8 cellular contexts compared by ENCODE assay signal in the genomic region with DNA sequence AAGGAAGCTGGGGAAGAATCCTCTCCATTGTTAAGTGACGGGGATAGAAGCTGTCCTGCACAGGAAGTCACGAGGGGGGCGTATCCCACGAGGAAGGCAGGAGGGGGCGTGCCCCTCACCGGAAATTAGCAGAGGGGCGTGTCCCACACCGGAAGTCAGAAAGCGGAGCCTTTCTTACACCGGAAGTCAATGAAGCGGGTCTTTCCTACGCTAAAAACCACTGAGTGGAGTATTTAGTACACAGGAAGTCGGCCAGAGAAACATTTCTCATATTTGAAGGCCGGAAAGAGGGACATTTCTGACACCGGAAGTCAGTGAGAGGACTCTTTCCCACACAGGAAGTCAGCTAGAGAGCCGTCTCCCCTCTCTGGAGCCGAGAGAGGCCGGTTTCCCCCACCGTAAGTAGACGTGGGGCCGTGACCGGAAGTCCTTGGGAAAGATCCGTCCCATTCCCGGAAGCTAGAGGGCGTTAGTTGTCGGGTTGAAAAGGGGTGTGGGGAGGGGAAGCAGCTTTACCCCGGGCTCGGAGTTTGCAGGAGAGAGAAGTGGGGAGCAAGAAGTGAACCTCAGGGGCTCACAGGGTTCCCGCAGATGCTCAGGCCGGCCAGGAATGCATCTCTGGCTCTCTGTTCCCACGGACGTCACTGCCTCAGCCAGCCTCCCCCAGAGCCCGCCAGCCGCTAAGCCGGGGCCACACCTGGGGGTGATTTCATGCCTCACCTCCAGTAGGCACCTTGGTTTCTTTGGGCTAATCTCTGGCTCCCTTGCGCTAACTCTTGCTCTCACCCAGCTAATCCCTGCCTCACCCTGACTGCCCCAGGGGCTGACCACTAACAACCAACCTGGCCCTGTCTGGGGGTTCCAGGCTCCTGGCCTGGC. TPM values are rescaled to one million over a fixed set of nuclear protein-coding genes. Genes with fewer than 3 reads are reported as not detected.
A peak's percentile ranks its signal among the peaks of the same experiment; 100 is the strongest.
DNase-seq lines count a peak whose midpoint lies in the region; ATAC-seq and TF ChIP-seq lines count a peak whose summit lies in the region.

No MANE protein-coding gene starts in this region.

- H3K4me3 ChIP-seq in DOHH2 (ENCODE audit: low read length), result peak overlapping the region; percentile 93
- H3K4me3 ChIP-seq in fibroblast of lung (replicated peaks in 1 of 4; ENCODE audit: control extremely low read depth in 1 of 4, insufficient read depth in 1 of 4, low read depth in 3 of 4, low read length in 4 of 4), result peak overlapping the region; percentile 73 to 95 (median 84)

- no peaks in the 10 kb centered on the region for H4K20me1 ChIP-seq in DOHH2 (ENCODE audit: control insufficient read depth, insufficient read depth, low read depth, low read length)
- H4K20me1 ChIP-seq in fibroblast of lung (ENCODE audit: control insufficient read depth, extremely low read depth, insufficient read depth, low read length), result no peaks in the 10 kb centered on the region

- H3K9me3 ChIP-seq in DOHH2 (ENCODE audit: control insufficient read depth, insufficient read depth, low read length) (no peaks in the 10 kb centered on the region), fibroblast of lung (ENCODE audit: control insufficient read depth, insufficient read depth, low read depth, low read length) (no peaks in the 10 kb centered on the region)

- no peaks in the 10 kb centered on the region for H3K9me3 Mint-ChIP-seq in activated T-helper 17 cell treated with anti-CD3 and anti-CD28 coated beads, Interleukin-2, amount 50 U/mL, for 72 hours
- H3K9me3 Mint-ChIP-seq in natural killer cell, result no peaks in the 10 kb centered on the region

- peaks cover 45% of the 10 kb centered on the region for H3K36me3 Mint-ChIP-seq in activated T-helper 17 cell treated with anti-CD3 and anti-CD28 coated beads, Interleukin-2, amount 50 U/mL, for 72 hours (ENCODE audit: low read depth)
- no peaks in the 10 kb centered on the region for H3K36me3 Mint-ChIP-seq in natural killer cell

- H3F3A ChIP-seq in DOHH2 (ENCODE audit: control insufficient read depth, insufficient read depth), result peaks cover 26% of the 10 kb centered on the region

- peaks cover 55% of the 10 kb centered on the region for H3K4me1 Mint-ChIP-seq in activated T-helper 17 cell treated with anti-CD3 and anti-CD28 coated beads, Interleukin-2, amount 50 U/mL, for 72 hours
- peaks cover 80 to 88% of the 10 kb centered on the region in 2 donors for H3K4me1 Mint-ChIP-seq in natural killer cell

- peaks cover 32% of the 10 kb centered on the region for H3K79me2 ChIP-seq in DOHH2 (ENCODE audit: control insufficient read depth, low read length)
- peaks cover 14% of the 10 kb centered on the region for H3K79me2 ChIP-seq in fibroblast of lung (ENCODE audit: control insufficient read depth, insufficient read depth, low read length)

- no peaks in the 10 kb centered on the region for H3K27me3 ChIP-seq in DOHH2 (ENCODE audit: control insufficient read depth, low read length)
- H3K27me3 ChIP-seq in fibroblast of lung (ENCODE audit: control insufficient read depth, insufficient read depth, low read length), result no peaks in the 10 kb centered on the region

- H3K4me3 Mint-ChIP-seq in activated T-helper 17 cell treated with anti-CD3 and anti-CD28 coated beads, Interleukin-2, amount 50 U/mL, for 72 hours, result peak overlapping the region; percentile 90
- H3K4me3 Mint-ChIP-seq in natural killer cell, result peak overlapping the region; percentile 96

- peak; percentile 64 for ATAC-seq in GM21723 (IDR thresholded peaks at IDR 0.05; ENCODE audit: unreplicated experiment)
- peak; percentile 70 for ATAC-seq in activated T-helper 17 cell treated with anti-CD3 and anti-CD28 coated beads, Interleukin-2, amount 50 U/mL, for 72 hours (replicated peaks)
- peak; percentile 60 to 87 (median 77) for ATAC-seq in natural killer cell

- H2AFZ ChIP-seq in fibroblast of lung (ENCODE audit: low read length), result peak overlapping the region; percentile 88

- H3K4me2 ChIP-seq in DOHH2 (ENCODE audit: low read length) (peak overlapping the region; percentile 95), fibroblast of lung (ENCODE audit: extremely low read depth, insufficient read depth, low read length) (peak overlapping the region; percentile 87)

- peak overlapping the region; percentile 93 for H3K27ac Mint-ChIP-seq in activated T-helper 17 cell treated with anti-CD3 and anti-CD28 coated beads, Interleukin-2, amount 50 U/mL, for 72 hours
- H3K27ac Mint-ChIP-seq in natural killer cell, result peak overlapping the region; percentile 95 to 99

- H3K27ac ChIP-seq in DOHH2 (ENCODE audit: low read depth, low read length), result peak overlapping the region; percentile 98
- H3K27ac ChIP-seq in fibroblast of lung (ENCODE audit: insufficient read depth, low read length), result peak overlapping the region; percentile 96

- intact Hi-C loops in natural killer cell (cut with micrococcal nuclease), result loop anchor here (1.0 to 10.0 kb wide), 4 partner anchors 30 to 308 kb away; a partner anchor contains a TSS

- peak; percentile 93 for DNase-seq in KG1 (lab: John Stamatoyannopoulos, UW)
- peak; percentile 93 for DNase-seq in RPMI7951 (ENCODE audit: low read depth)
- DNase-seq in fibroblast of lung (ENCODE audit: low read depth in 2 of 2), result peak; percentile 96 to 97
- DNase-seq in natural killer cell, result peak; percentile 87
- peak; percentile 77 to 95 (median 89) for DNase-seq in stimulated activated naive CD4-positive, alpha-beta T cell (lab: John Stamatoyannopoulos, UW)

- H3K36me3 ChIP-seq in DOHH2 (ENCODE audit: control insufficient read depth, low read length), result peaks cover 7% of the 10 kb centered on the region
- no peaks in the 10 kb centered on the region for H3K36me3 ChIP-seq in fibroblast of lung (ENCODE audit: control insufficient read depth, insufficient read depth, low read length)

- H3K27me3 Mint-ChIP-seq in activated T-helper 17 cell treated with anti-CD3 and anti-CD28 coated beads, Interleukin-2, amount 50 U/mL, for 72 hours, result no peaks in the 10 kb centered on the region
- no peaks in the 10 kb centered on the region for H3K27me3 Mint-ChIP-seq in natural killer cell (ENCODE audit: low read depth in 2 of 2)

- H3K4me1 ChIP-seq in DOHH2 (ENCODE audit: control insufficient read depth, low read length) (peaks cover 70% of the 10 kb centered on the region), fibroblast of lung (ENCODE audit: control insufficient read depth, extremely low read depth, insufficient read depth, low read length) (peaks cover 2% of the 10 kb centered on the region)

- peak; percentile 59 for TF ChIP-seq CTCF in DOHH2 (IDR thresholded peaks at IDR 0.05; ENCODE audit: low read depth, low read length, poor library complexity, severe bottlenecking)
- TF ChIP-seq CTCF in fibroblast of lung (conservative IDR thresholded peaks at IDR 0.05 in 1 of 2, IDR thresholded peaks at IDR 0.05 in 1 of 2; ENCODE audit: low read depth in 1 of 2, low read length in 2 of 2), result peak; percentile 35 to 67
- TF ChIP-seq CTCF in natural killer cell (IDR thresholded peaks at IDR 0.05), result no peak

- H3K9me2 ChIP-seq in DOHH2 (replicated peaks; ENCODE audit: control insufficient read depth, low read length), result no peaks in the 10 kb centered on the region

- peak overlapping the region; percentile 80 for H3K9ac ChIP-seq in fibroblast of lung (ENCODE audit: insufficient read depth, low read length)

RNA-seq across cellular contexts. Expression of a gene that starts 15.4 kb away (rescaled TPM):
- 0.39 and 0.48 TPM in 2 replicates for total RNA-seq in RPMI7951 (2014; rRNA removed; shearing (Covaris generic))
- 100 to 1,000 TPM in 1 of 2 donors, 10 to 100 TPM in 1; 81.2 to 166 TPM for total RNA-seq in activated T-helper 17 cell treated with anti-CD3 and anti-CD28 coated beads, Interleukin-2, amount 50 U/mL, for 72 hours
- 2.1 and 10.2 TPM in 2 replicates for total RNA-seq in fibroblast of lung
- polyA plus RNA-seq in fibroblast of lung, result 1.6 and 1.9 TPM in 2 replicates
- 1.4 and 1.9 TPM in 2 replicates for polyA plus RNA-seq in fibroblast of lung (2012)
- 0.43 and 0.63 TPM in 2 replicates for polyA minus RNA-seq in fibroblast of lung (ENCODE audit: low replicate concordance)
- 100 to 1,000 TPM in 1 of 3 donors, 10 to 100 TPM in 2; 75.3 to 105 (median 76.3) TPM for total RNA-seq in natural killer cell

RNA-seq across cellular contexts. Expression of a gene that starts 51.1 kb away (rescaled TPM):
- not detected in 2 replicates for total RNA-seq in RPMI7951 (2014; rRNA removed; shearing (Covaris generic))
- total RNA-seq in activated T-helper 17 cell treated with anti-CD3 and anti-CD28 coated beads, Interleukin-2, amount 50 U/mL, for 72 hours, result 1 to 10 TPM in 1 of 2 donors, not detected in 1; 1.2 TPM
- total RNA-seq in fibroblast of lung, result not detected in 2 replicates
- polyA plus RNA-seq in fibroblast of lung, result not detected in 2 replicates
- polyA plus RNA-seq in fibroblast of lung (2012), result not detected in 2 replicates
- not detected in 2 replicates for polyA minus RNA-seq in fibroblast of lung (ENCODE audit: low replicate concordance)
- total RNA-seq in natural killer cell, result under 1 TPM in 1 of 3 donors, not detected in 2; 0.59 TPM

RNA-seq across cellular contexts. Expression of a gene that starts 55.0 kb away (rescaled TPM):
- total RNA-seq in RPMI7951 (2014; rRNA removed; shearing (Covaris generic)), result 0.12 TPM in 1 of 2 replicates, not detected in the other
- total RNA-seq in activated T-helper 17 cell treated with anti-CD3 and anti-CD28 coated beads, Interleukin-2, amount 50 U/mL, for 72 hours, result not detected
- total RNA-seq in fibroblast of lung, result not detected in 2 replicates
- not detected in 2 replicates for polyA plus RNA-seq in fibroblast of lung
- polyA plus RNA-seq in fibroblast of lung (2012), result not detected in 2 replicates
- polyA minus RNA-seq in fibroblast of lung (ENCODE audit: low replicate concordance), result not detected in 2 replicates
- total RNA-seq in natural killer cell, result not detected

Comparison
In these comparisons a context has a peak if more than half of its experiments do, and no peak if none do; other contexts are left out.
1. Peak in every context shown above with its lines: DNase-seq, ATAC-seq, H3K4me3 ChIP-seq and H3K27ac ChIP-seq.